In genomic region chr6:3835055-3835731, GRCh38 we compare ENCODE assay signal across 1 cellular context.
TF ChIP-seq lines count a peak whose summit lies in the region.

No MANE protein-coding gene starts in this region.

TF ChIP-seq in HepG2, 621 proteins besides CTCF, POLR2A, EP300 and RAD21 (continued from another document and continues in another):
- TF ChIP-seq TGIF2 (CRISPR knock-in tag; IDR thresholded peaks at IDR 0.05) (peak; percentile 85; the same call in 1 of the 2 replicates), BCLAF1 (IDR thresholded peaks at IDR 0.05) (no peak), ETV6 (CRISPR knock-in tag; conservative IDR thresholded peaks at IDR 0.05) (no peak), ZBTB42 (CRISPR knock-in tag; IDR thresholded peaks at IDR 0.05) (no peak), SSRP1 (CRISPR knock-in tag; IDR thresholded peaks at IDR 0.05) (no peak), AGO2 (optimal IDR thresholded peaks at IDR 0.05; ENCODE audit: low read depth, low read length) (no peak), ONECUT2 (CRISPR knock-in tag; IDR thresholded peaks at IDR 0.05) (no peak), GRHL1 (CRISPR knock-in tag; conservative IDR thresholded peaks at IDR 0.05) (no peak), ZNF747 (CRISPR knock-in tag; IDR thresholded peaks at IDR 0.05; ENCODE audit: borderline replicate concordance) (0 out of 2 replicates have a peak, but pooled peaks have one; percentile 56), ZKSCAN8 (CRISPR knock-in tag; IDR thresholded peaks at IDR 0.05; ENCODE audit: borderline replicate concordance) (peak; percentile 87; the same call in 1 of the 2 replicates), CCDC6 (CRISPR knock-in tag; IDR thresholded peaks at IDR 0.05) (peak; percentile 60; the same call in 1 of the 2 replicates), ZNF546 (CRISPR knock-in tag; conservative IDR thresholded peaks at IDR 0.05) (no peak), HIVEP1 (CRISPR knock-in tag; IDR thresholded peaks at IDR 0.05) (peak; percentile 72; the same call in 1 of the 2 replicates), DBP (CRISPR knock-in tag; IDR thresholded peaks at IDR 0.05; ENCODE audit: not compliant biosample characterization) (no peak), ZNF768 (CRISPR knock-in tag; IDR thresholded peaks at IDR 0.05) (no peak), PITX1 (CRISPR knock-in tag; IDR thresholded peaks at IDR 0.05) (peak; percentile 87), ATF5 (CRISPR knock-in tag; IDR thresholded peaks at IDR 0.05; ENCODE audit: low read depth) (no peak), RELA (CRISPR knock-in tag; IDR thresholded peaks at IDR 0.05) (no peak), POLR2AphosphoS2 (IDR thresholded peaks at IDR 0.05; ENCODE audit: low read depth, low read length) (no peak), ATF6 (CRISPR knock-in tag; conservative IDR thresholded peaks at IDR 0.05) (no peak), ZNF274 (CRISPR knock-in tag; IDR thresholded peaks at IDR 0.05) (no peak), BHLHE40 (IDR thresholded peaks at IDR 0.05; ENCODE audit: low read length) (no peak), ZNF121 (CRISPR knock-in tag; IDR thresholded peaks at IDR 0.05) (no peak), DMTF1 (CRISPR knock-in tag; IDR thresholded peaks at IDR 0.05) (no peak), ARID4A (CRISPR knock-in tag; IDR thresholded peaks at IDR 0.05; ENCODE audit: borderline replicate concordance) (peak; percentile 59; the same call in 1 of the 2 replicates), KDM5B (CRISPR knock-in tag; IDR thresholded peaks at IDR 0.05; ENCODE audit: borderline replicate concordance) (peak; percentile 54; the same call in 1 of the 2 replicates), ZMAT5 (CRISPR knock-in tag; IDR thresholded peaks at IDR 0.05; ENCODE audit: borderline replicate concordance, low read depth) (no peak), XRCC5 (optimal IDR thresholded peaks at IDR 0.05; ENCODE audit: low read length) (peak; percentile 25), GABPB1 (CRISPR knock-in tag; IDR thresholded peaks at IDR 0.05) (peak; percentile 51), KLF11 (CRISPR knock-in tag; IDR thresholded peaks at IDR 0.05) (no peak), ZFP37 (CRISPR knock-in tag; IDR thresholded peaks at IDR 0.05; ENCODE audit: borderline replicate concordance) (no peak; the same call in 1 of the 2 replicates), ZNF740 (CRISPR knock-in tag; IDR thresholded peaks at IDR 0.05) (0 out of 2 replicates have a peak, but pooled peaks have one; percentile 16), KDM4B (CRISPR knock-in tag; IDR thresholded peaks at IDR 0.05) (0 out of 2 replicates have a peak, but pooled peaks have one; percentile 27), MXD1 (CRISPR knock-in tag; IDR thresholded peaks at IDR 0.05) (no peak), ZNF382 (CRISPR knock-in tag; IDR thresholded peaks at IDR 0.05; ENCODE audit: borderline replicate concordance) (no peak), ZSCAN9 (CRISPR knock-in tag; IDR thresholded peaks at IDR 0.05; ENCODE audit: borderline replicate concordance) (peak; percentile 81), RBAK (CRISPR knock-in tag; IDR thresholded peaks at IDR 0.05) (no peak), TEAD2 (CRISPR knock-in tag; IDR thresholded peaks at IDR 0.05) (no peak), HMGA1 (CRISPR knock-in tag; conservative IDR thresholded peaks at IDR 0.05) (no peak), SNAPC2 (CRISPR knock-in tag; IDR thresholded peaks at IDR 0.05) (peak; percentile 63; the same call in 1 of the 2 replicates), MZF1 (CRISPR knock-in tag; IDR thresholded peaks at IDR 0.05; ENCODE audit: borderline replicate concordance) (no peak), ZFP1 (CRISPR knock-in tag; IDR thresholded peaks at IDR 0.05) (no peak; the same call in 1 of the 2 replicates), ZNF800 (CRISPR knock-in tag; IDR thresholded peaks at IDR 0.05) (no peak), ZNF343 (CRISPR knock-in tag; IDR thresholded peaks at IDR 0.05) (no peak), ZNF879 (CRISPR knock-in tag; IDR thresholded peaks at IDR 0.05) (0 out of 2 replicates have a peak, but pooled peaks have one; percentile 27), SMARCE1 (IDR thresholded peaks at IDR 0.05; ENCODE audit: borderline replicate concordance) (no peak), DRAP1 (CRISPR knock-in tag; IDR thresholded peaks at IDR 0.05) (peak; percentile 63; the same call in 1 of the 2 replicates), MATR3 (CRISPR knock-in tag; IDR thresholded peaks at IDR 0.05) (no peak)
